ENCODE assay signal across 8 cellular contexts in the genomic region with DNA sequence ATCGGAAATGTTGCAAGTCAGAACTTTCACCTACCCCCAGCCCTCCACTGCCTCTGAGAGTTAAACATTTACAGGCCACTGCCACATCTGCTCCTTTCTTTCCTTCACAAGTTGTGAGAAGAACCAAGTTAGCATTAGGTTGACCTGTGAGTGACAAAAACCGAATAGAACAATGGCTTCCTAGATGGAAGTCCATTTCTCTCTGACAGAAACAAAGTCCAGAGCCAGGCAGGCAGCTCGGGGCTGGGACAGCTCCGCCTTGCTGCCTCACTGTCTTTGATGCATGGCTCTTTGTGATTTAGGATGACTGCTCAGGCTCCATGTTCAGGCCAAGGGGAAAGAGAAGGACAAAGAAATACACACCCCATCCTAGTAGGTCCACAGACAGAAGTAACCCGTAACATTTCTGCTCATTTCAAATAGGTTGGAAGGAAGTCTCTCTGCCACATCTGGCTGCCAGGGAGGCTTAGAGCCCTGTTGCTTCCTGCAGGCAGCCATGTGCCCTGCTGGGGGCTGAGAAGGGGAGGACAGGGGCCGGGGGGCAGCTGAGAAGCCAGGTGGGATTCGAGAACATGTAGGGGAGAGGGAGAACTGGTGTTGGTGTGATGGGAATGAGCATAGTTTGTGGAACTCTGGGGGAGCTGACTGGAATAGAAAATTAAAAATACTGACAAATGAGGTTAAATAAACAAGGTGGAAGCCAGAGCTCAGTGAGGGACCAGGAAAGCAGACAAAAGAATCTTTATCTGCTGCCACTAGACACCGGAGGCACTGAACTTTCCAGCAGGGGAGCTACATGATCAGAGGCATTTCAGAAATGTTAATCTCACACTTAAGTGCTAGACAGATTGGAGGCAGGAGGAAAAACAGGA. TPM values are rescaled to one million over a fixed set of nuclear protein-coding genes. Genes with fewer than 3 reads are reported as not detected.
DNase-seq lines count a peak whose midpoint lies in the region; ATAC-seq and TF ChIP-seq lines count a peak whose summit lies in the region.

No MANE protein-coding gene starts in this region.

- BruUV-seq in OCI-LY7 (replicated peaks; lab: Mats Ljungman, UMichigan) = no TSS peak

- 42% methylated on average over 8 of the region's 8 CpGs for WGBS in suprapubic skin
- 48 to 57% methylated on average over 8 of the region's 8 CpGs for WGBS in lower leg skin, 2 donors

- no peak for TF ChIP-seq EP300 in suprapubic skin (IDR thresholded peaks at IDR 0.05)

- H3K27ac Mint-ChIP-seq in GM23338 = peak overlapping the region; percentile 72

- no peaks in the 10 kb centered on the region for H3K36me3 ChIP-seq in GM23338 (ENCODE audit: insufficient read depth)
- no peaks in the 10 kb centered on the region for H3K36me3 ChIP-seq in suprapubic skin
- H3K36me3 ChIP-seq in OCI-LY7 (ENCODE audit: insufficient read depth, low read length) = no peaks in the 10 kb centered on the region

- no peak for TF ChIP-seq CTCF in GM23338 (conservative IDR thresholded peaks at IDR 0.05; ENCODE audit: low read depth in 2 of 2)
- TF ChIP-seq CTCF in suprapubic skin (IDR thresholded peaks at IDR 0.05) = no peak
- peak in 1 of 3 donors; percentile 29 for TF ChIP-seq CTCF in lower leg skin (IDR thresholded peaks at IDR 0.05)
- no peak for TF ChIP-seq CTCF in OCI-LY7 (conservative IDR thresholded peaks at IDR 0.05; ENCODE audit: low read length)

- intact Hi-C loops in left ventricle myocardium superior (cut with micrococcal nuclease) = no loop called here
- intact Hi-C loops in lower leg skin (cut with DNase I; ENCODE audit: low total_unique reads) = no loop called here
- intact Hi-C loops in OCI-LY7 (cut with micrococcal nuclease; ENCODE audit: unreplicated experiment) = no loop called here

- H3K4me2 ChIP-seq in GM23338 (peak overlapping the region; percentile 67; the same call in 1 of the 2 replicates), OCI-LY7 (ENCODE audit: low read length) (no peak overlapping the region)

- H3K9me2 ChIP-seq in GM23338 (ENCODE audit: insufficient read depth) (no peaks in the 10 kb centered on the region), OCI-LY7 (ENCODE audit: insufficient read depth, low read length) (no peaks in the 10 kb centered on the region)

- ATAC-seq in GM23338 (peak; percentile 42), SK-N-SH treated with all-trans-retinoic acid at 6 μM for 48 hours (peak; percentile 47), left ventricle myocardium superior (peak; percentile 71), HG02970 (IDR thresholded peaks at IDR 0.05; ENCODE audit: low FRiP score, unreplicated experiment) (no peak)

- H3K79me2 ChIP-seq in GM23338 (replicated peaks; ENCODE audit: insufficient read depth) (no peaks in the 10 kb centered on the region), OCI-LY7 (ENCODE audit: insufficient read depth, low read depth, low read length) (no peaks in the 10 kb centered on the region)

- CTCF ChIA-PET in OCI-LY7 (lab: Charles Lee; ENCODE audit: unreplicated experiment) = no interaction called here

- no peaks in the 10 kb centered on the region for H4K20me1 ChIP-seq in GM23338 (replicated peaks; ENCODE audit: insufficient read depth)
- no peaks in the 10 kb centered on the region for H4K20me1 ChIP-seq in OCI-LY7 (ENCODE audit: insufficient read depth, low read length)

- H3K4me1 ChIP-seq in GM23338 (ENCODE audit: insufficient read depth) (peaks cover 26% of the 10 kb centered on the region), suprapubic skin (peaks cover 45% of the 10 kb centered on the region), OCI-LY7 (ENCODE audit: insufficient read depth, low read length, poor library complexity, severe bottlenecking) (peaks cover 12% of the 10 kb centered on the region)

- H2AFZ ChIP-seq in GM23338 (peak overlapping the region; percentile 92), OCI-LY7 (ENCODE audit: low read length) (no peak overlapping the region)

- H3K27me3 ChIP-seq in GM23338 (ENCODE audit: insufficient read depth) = no peaks in the 10 kb centered on the region
- no peaks in the 10 kb centered on the region for H3K27me3 ChIP-seq in suprapubic skin

- TF ChIP-seq POLR2A in suprapubic skin (IDR thresholded peaks at IDR 0.05) (no peak), lower leg skin (IDR thresholded peaks at IDR 0.05) (no peak)

- POLR2A ChIA-PET in OCI-LY7 (lab: Charles Lee) = interaction anchor here (0.6 kb wide), 1 partner anchor 24 kb away, joined by 4 read pairs; no protein-coding TSS in a partner anchor

- H3K27me3 Mint-ChIP-seq in GM23338 (ENCODE audit: insufficient read depth, low read depth, poor library complexity) = peaks cover 12% of the 10 kb centered on the region

- no peaks in the 10 kb centered on the region for H3F3A ChIP-seq in GM23338 (replicated peaks; ENCODE audit: low read depth)

- DNase-seq in AG20443 (ENCODE audit: low spot score) = peak; percentile 40
- no peak for DNase-seq in GM23338 (ENCODE audit: low spot score)
- DNase-seq in left ventricle myocardium superior = no peak
- no peak for DNase-seq in suprapubic skin (ENCODE audit: low spot score in 2 of 2)
- DNase-seq in lower leg skin (ENCODE audit: low spot score in 2 of 2) = no peak
- no peak for DNase-seq in OCI-LY7 (ENCODE audit: low spot score)

- H3K4me3 ChIP-seq in GM23338 (no peak overlapping the region), suprapubic skin (no peak overlapping the region), lower leg skin (ENCODE audit: low read depth, poor library complexity, severe bottlenecking) (no peak overlapping the region), OCI-LY7 (ENCODE audit: low read depth, low read length, poor library complexity, severe bottlenecking) (no peak overlapping the region)

- H3K27ac ChIP-seq in GM23338 (ENCODE audit: low read depth) (peak overlapping the region; percentile 93), suprapubic skin (peak overlapping the region; percentile 55), OCI-LY7 (ENCODE audit: low read depth, low read length, poor library complexity, severe bottlenecking) (no peak overlapping the region)

- peak overlapping the region; percentile 43 for H3K4me3 Mint-ChIP-seq in GM23338

- H3K4me1 Mint-ChIP-seq in GM23338 = peaks cover 54% of the 10 kb centered on the region

- no peaks in the 10 kb centered on the region for H3K9me3 ChIP-seq in suprapubic skin
- H3K9me3 ChIP-seq in OCI-LY7 (ENCODE audit: low read length) = no peaks in the 10 kb centered on the region

- no peaks in the 10 kb centered on the region; the same call in 2 of the 3 replicates for H3K9me3 Mint-ChIP-seq in GM23338

- H3K36me3 Mint-ChIP-seq in GM23338 (ENCODE audit: low read depth) = no peaks in the 10 kb centered on the region

TF ChIP-seq in GM23338, 12 proteins besides CTCF, POLR2A, EP300 and RAD21:
- TF ChIP-seq ZNF331 (CRISPR knock-in tag; IDR thresholded peaks at IDR 0.05; ENCODE audit: low read depth) = no peak
- no peak for TF ChIP-seq JUNB (IDR thresholded peaks at IDR 0.05; ENCODE audit: unreplicated experiment)

TF ChIP-seq in SK-N-SH treated with all-trans-retinoic acid at 6 μM for 48 hours, 23 proteins besides CTCF, POLR2A, EP300 and RAD21:
- TF ChIP-seq, protein P1, sequence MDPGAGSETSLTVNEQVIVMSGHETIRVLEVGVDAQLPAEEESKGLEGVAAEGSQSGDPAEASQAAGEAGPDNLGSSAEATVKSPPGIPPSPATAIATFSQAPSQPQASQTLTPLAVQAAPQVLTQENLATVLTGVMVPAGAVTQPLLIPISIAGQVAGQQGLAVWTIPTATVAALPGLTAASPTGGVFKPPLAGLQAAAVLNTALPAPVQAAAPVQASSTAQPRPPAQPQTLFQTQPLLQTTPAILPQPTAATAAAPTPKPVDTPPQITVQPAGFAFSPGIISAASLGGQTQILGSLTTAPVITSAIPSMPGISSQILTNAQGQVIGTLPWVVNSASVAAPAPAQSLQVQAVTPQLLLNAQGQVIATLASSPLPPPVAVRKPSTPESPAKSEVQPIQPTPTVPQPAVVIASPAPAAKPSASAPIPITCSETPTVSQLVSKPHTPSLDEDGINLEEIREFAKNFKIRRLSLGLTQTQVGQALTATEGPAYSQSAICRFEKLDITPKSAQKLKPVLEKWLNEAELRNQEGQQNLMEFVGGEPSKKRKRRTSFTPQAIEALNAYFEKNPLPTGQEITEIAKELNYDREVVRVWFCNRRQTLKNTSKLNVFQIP (CRISPR knock-in tag; IDR thresholded peaks at IDR 0.05; ENCODE audit: borderline replicate concordance, low read depth) = no peak
- peak; percentile 68; the same call in 1 of the 2 replicates for TF ChIP-seq SNAI2 (CRISPR knock-in tag; IDR thresholded peaks at IDR 0.05)
- TF ChIP-seq ZFP3 (CRISPR knock-in tag; IDR thresholded peaks at IDR 0.05) = peak; percentile 34; the same call in 1 of the 2 replicates
- peak; percentile 60 for TF ChIP-seq ISL1 (CRISPR knock-in tag; IDR thresholded peaks at IDR 0.05)
- TF ChIP-seq ZC3H10 (CRISPR knock-in tag; IDR thresholded peaks at IDR 0.05) = no peak
- TF ChIP-seq RARB (CRISPR knock-in tag; IDR thresholded peaks at IDR 0.05) = no peak

RNA-seq across cellular contexts. Expression of a gene that starts 19.5 kb away (rescaled TPM):
- 14.1 and 19.9 TPM in 2 replicates for total RNA-seq in GM23338 (2014; rRNA removed; shearing (Covaris generic))
- polyA plus RNA-seq in GM23338 (2016; fragmentation: Nextera tagmentation; extraction: Ambion mirVana) = 21.2 and 23.3 TPM in 2 replicates
- total RNA-seq in left ventricle myocardium superior = 12.7 TPM
- total RNA-seq in suprapubic skin = 10 to 100 TPM; 22.0 to 86.2 (median 45.8) TPM
- 10 to 100 TPM; 20.9 to 56.5 (median 33.3) TPM for total RNA-seq in lower leg skin
- total RNA-seq in OCI-LY7 (2014; rRNA removed; shearing (Covaris generic)) = 0.51 and 2.8 TPM in 2 replicates
- total RNA-seq in OCI-LY7 (2022) = 1.3 and 1.6 TPM in 2 replicates

RNA-seq across cellular contexts. Expression of a gene that starts 21.4 kb away (rescaled TPM):
- 70.4 and 94.5 TPM in 2 replicates for total RNA-seq in GM23338 (2014; rRNA removed; shearing (Covaris generic))
- 72.2 and 75.1 TPM in 2 replicates for polyA plus RNA-seq in GM23338 (2016; fragmentation: Nextera tagmentation; extraction: Ambion mirVana)
- total RNA-seq in left ventricle myocardium superior = 238 TPM
- total RNA-seq in suprapubic skin = 10 to 100 TPM; 28.4 to 60.8 (median 45.5) TPM
- total RNA-seq in lower leg skin = 10 to 100 TPM; 40.2 to 64.1 (median 42.5) TPM
- 66.7 and 70.7 TPM in 2 replicates for total RNA-seq in OCI-LY7 (2014; rRNA removed; shearing (Covaris generic))
- 108 and 117 TPM in 2 replicates for total RNA-seq in OCI-LY7 (2022)

RNA-seq across cellular contexts. Expression of a gene that starts 43.7 kb away (rescaled TPM):
- total RNA-seq in GM23338 (2014; rRNA removed; shearing (Covaris generic)) = 1,591 and 1,704 TPM in 2 replicates
- polyA plus RNA-seq in GM23338 (2016; fragmentation: Nextera tagmentation; extraction: Ambion mirVana) = 1,041 and 1,059 TPM in 2 replicates
- total RNA-seq in left ventricle myocardium superior (196 TPM), suprapubic skin (100 to 1,000 TPM; 166 to 348 (median 244) TPM), lower leg skin (100 to 1,000 TPM; 119 to 179 (median 156) TPM), OCI-LY7 (2022) (1,244 and 1,350 TPM in 2 replicates)
- 1,287 and 1,346 TPM in 2 replicates for total RNA-seq in OCI-LY7 (2014; rRNA removed; shearing (Covaris generic))

RNA-seq across cellular contexts. Expression of a gene that starts 46.8 kb away (rescaled TPM):
- total RNA-seq in GM23338 (2014; rRNA removed; shearing (Covaris generic)) = 28.9 and 32.7 TPM in 2 replicates
- 17.2 and 19.7 TPM in 2 replicates for polyA plus RNA-seq in GM23338 (2016; fragmentation: Nextera tagmentation; extraction: Ambion mirVana)
- total RNA-seq in left ventricle myocardium superior (13.2 TPM), suprapubic skin (10 to 100 TPM; 10.4 to 27.0 (median 16.3) TPM), lower leg skin (10 to 100 TPM in 1 of 4 donors, 1 to 10 TPM in 3; 9.7 to 21.4 (median 9.8) TPM), OCI-LY7 (2022) (107 and 133 TPM in 2 replicates)
- total RNA-seq in OCI-LY7 (2014; rRNA removed; shearing (Covaris generic)) = 35.0 and 41.6 TPM in 2 replicates
